8 cellular contexts compared by ENCODE assay signal in genomic region chr17:68200689-68201424, GRCh38. TPM values are rescaled to one million over a fixed set of nuclear protein-coding genes. Genes with fewer than 3 reads are reported as not detected.
A peak's percentile ranks its signal among the peaks of the same experiment; 100 is the strongest.
DNase-seq lines count a peak whose midpoint lies in the region; ATAC-seq and TF ChIP-seq lines count a peak whose summit lies in the region.

No MANE protein-coding gene starts in this region.

- no peaks in the 10 kb centered on the region for H3K36me3 ChIP-seq in Caco-2 (ENCODE audit: control insufficient read depth, insufficient read depth, low read length)

- H3K4me3 Mint-ChIP-seq in Caco-2 (ENCODE audit: unreplicated experiment): peak overlapping the region; percentile 62
- peak overlapping the region; percentile 82 for H3K4me3 Mint-ChIP-seq in central memory CD8-positive, alpha-beta T cell

- BruUV-seq in Caco-2 (replicated peaks; lab: Mats Ljungman, UMichigan): no TSS peak

- peaks cover 18% of the 10 kb centered on the region for H3K27me3 Mint-ChIP-seq in Caco-2 (ENCODE audit: insufficient read depth, unreplicated experiment)
- no peaks in the 10 kb centered on the region for H3K27me3 Mint-ChIP-seq in central memory CD8-positive, alpha-beta T cell

- ATAC-seq in central memory CD8-positive, alpha-beta T cell (replicated peaks; ENCODE audit: extremely low read depth, poor library complexity, severe bottlenecking): peak; percentile 17

- POLR2A ChIA-PET in Caco-2 (lab: Charles Lee): no interaction called here

- peaks cover 19% of the 10 kb centered on the region for H3K27me3 ChIP-seq in Caco-2 (replicated peaks; ENCODE audit: control insufficient read depth, insufficient read depth, low read length)

- H3K27ac Mint-ChIP-seq in Caco-2 (ENCODE audit: unreplicated experiment): no peak overlapping the region
- H3K27ac Mint-ChIP-seq in central memory CD8-positive, alpha-beta T cell (ENCODE audit: low read depth): peak overlapping the region; percentile 87

- H3K36me3 Mint-ChIP-seq in Caco-2 (ENCODE audit: insufficient read depth, unreplicated experiment): no peaks in the 10 kb centered on the region
- peaks cover 13% of the 10 kb centered on the region for H3K36me3 Mint-ChIP-seq in central memory CD8-positive, alpha-beta T cell (ENCODE audit: insufficient read depth)

- DNase-seq in Caco-2: peak; percentile 74 to 88
- DNase-seq in HFF-Myc (ENCODE audit: extremely low read depth, low read depth): peak; percentile 30
- DNase-seq in NCI-H226: peak; percentile 51
- peak; percentile 57 for DNase-seq in activated CD4-positive, CD25-positive, alpha-beta regulatory T cell treated with anti-CD3 and anti-CD28 coated beads, Interleukin-2, amount 50 U/mL, for 16 hours (ENCODE audit: low read depth, low spot score)
- DNase-seq in central memory CD8-positive, alpha-beta T cell (ENCODE audit: low spot score in 2 of 2): peak; percentile 62 to 63
- DNase-seq in left kidney (ENCODE audit: low read depth, low spot score): peak; percentile 93
- peak; percentile 82 to 83 for DNase-seq in stimulated activated CD4-positive, alpha-beta T cell treated with anti-CD3 and anti-CD28 coated beads, Interleukin-2, amount 100 ng/mL, for 24 hours
- no peak for DNase-seq in NCI-H187 treated with DMSO at 0.1 percent for 48 hours (lab: John Stamatoyannopoulos, UW)

- H3K9me3 ChIP-seq in Caco-2: 0 out of 2 replicates have a peak, but pooled peaks cover 3% of the 10 kb centered on the region

- intact Hi-C loops in Caco-2 (cut with micrococcal nuclease; ENCODE audit: unreplicated experiment): loop anchor here (1.0 kb wide), 2 partner anchors 29 to 262 kb away; no protein-coding TSS in a partner anchor

- H3K9me3 Mint-ChIP-seq in Caco-2 (ENCODE audit: unreplicated experiment): no peaks in the 10 kb centered on the region
- H3K9me3 Mint-ChIP-seq in central memory CD8-positive, alpha-beta T cell: no peaks in the 10 kb centered on the region

- TF ChIP-seq CTCF in Caco-2 (IDR thresholded peaks at IDR 0.05; ENCODE audit: insufficient read depth in 1 of 2, low read depth in 1 of 2, low read length in 1 of 2, severe bottlenecking in 1 of 2, unreplicated experiment in 1 of 2) (peak; percentile 87 to 95), HFF-Myc (IDR thresholded peaks at IDR 0.05; ENCODE audit: low read depth, low read length, missing control alignments) (peak; percentile 92)

- CTCF ChIA-PET in Caco-2 (lab: Charles Lee): interaction anchor here (0.6 to 2.1 kb wide), 12 partner anchors 18 to 903 kb away, joined by 3 to 14 read pairs (median 4); partner anchors contain the start of gene AMZ2

- peak overlapping the region; percentile 27; the same call in 1 of the 2 replicates for H3K4me3 ChIP-seq in Caco-2 (ENCODE audit: low read depth, low read length)
- H3K4me3 ChIP-seq in HFF-Myc (replicated peaks; ENCODE audit: low read depth, low read length): 0 out of 2 replicates have a peak overlapping the region, but pooled peaks have one; percentile 11

- peaks cover 9% of the 10 kb centered on the region for H3K4me1 Mint-ChIP-seq in Caco-2 (ENCODE audit: low read depth, unreplicated experiment)
- peaks cover 33% of the 10 kb centered on the region for H3K4me1 Mint-ChIP-seq in central memory CD8-positive, alpha-beta T cell

- H3K4me1 ChIP-seq in Caco-2: peaks cover 36% of the 10 kb centered on the region

RNA-seq across cellular contexts. Expression of gene AMZ2, which starts 47.0 kb away (rescaled TPM):
- 52.2 and 60.2 TPM in 2 replicates for total RNA-seq in Caco-2 (2022)
